ENCODE assay signal across 8 cellular contexts in genomic region chr9:78235771-78236510, GRCh38. TPM values are rescaled to one million over a fixed set of nuclear protein-coding genes. Genes with fewer than 3 reads are reported as not detected.
DNase-seq lines count a peak whose midpoint lies in the region; TF ChIP-seq lines count a peak whose summit lies in the region.

Gene CEP78 (plus strand): TSS chr9:78236075. CDS start chr9:78236351, 276 bp downstream.

- peak within 1 kb of the TSS; percentile 94 for H3K27ac ChIP-seq in mesenchymal stem cell (ENCODE audit: low read length, poor library complexity, severe bottlenecking)

- peak within 1 kb of the TSS in 1 of 2 experiments; percentile 81 for H3K23ac ChIP-seq in mesenchymal stem cell (ENCODE audit: low read length in 2 of 2)

- DNase-seq in COR-L47 (lab: John Stamatoyannopoulos, UW): peak; percentile 95
- peak; percentile 94 for DNase-seq in GM20000 (ENCODE audit: low spot score)
- peak; percentile 76 for DNase-seq in HS-5 (ENCODE audit: low read depth)
- peak; percentile 96 for DNase-seq in NT2/D1 (ENCODE audit: low read depth, low spot score)
- DNase-seq in activated CD8-positive, alpha-beta memory T cell treated with anti-CD3 and anti-CD28 coated beads for 48 hours (ENCODE audit: low read depth in 2 of 3, low spot score in 2 of 3): peak; percentile 62 to 78 (median 72)
- DNase-seq in mesenchymal stem cell: peak; percentile 91
- peak; percentile 79 for DNase-seq in stimulated activated CD8-positive, alpha-beta memory T cell treated with anti-CD3 and anti-CD28 coated beads, Interleukin-12 subunit alpha, Interleukin-12 subunit beta, amount 100 ng/mL, for 24 hours (ENCODE audit: extremely low read depth)

- peaks cover 26% of the 10 kb centered on the region for H3K36me3 ChIP-seq in NT2/D1 (ENCODE audit: insufficient read depth, insufficient read length, low read length)
- no peaks in the 10 kb centered on the region for H3K36me3 ChIP-seq in endocrine pancreas (ENCODE audit: control insufficient read depth, insufficient read depth, low read length)
- peaks cover 0 to 3% of the 10 kb centered on the region in 2 experiments for H3K36me3 ChIP-seq in mesenchymal stem cell (ENCODE audit: control insufficient read depth in 1 of 2, insufficient read depth in 2 of 2, low read depth in 1 of 2, low read length in 2 of 2)

- H3K4me3 ChIP-seq in NT2/D1 (ENCODE audit: insufficient read length, low read depth): peak within 1 kb of the TSS; percentile 88
- peak within 1 kb of the TSS; percentile 88 for H3K4me3 ChIP-seq in endocrine pancreas (ENCODE audit: control insufficient read depth, insufficient read depth, low read length)
- H3K4me3 ChIP-seq in mesenchymal stem cell (ENCODE audit: insufficient read depth in 1 of 2, low read depth in 1 of 2, low read length in 2 of 2): peak within 1 kb of the TSS; percentile 81 to 93

- peak within 1 kb of the TSS; percentile 37 for H2BK15ac ChIP-seq in mesenchymal stem cell (ENCODE audit: low read depth, poor library complexity, severe bottlenecking)

- H4K91ac ChIP-seq in mesenchymal stem cell (ENCODE audit: low read length): peak within 1 kb of the TSS; percentile 35

- H2BK12ac ChIP-seq in mesenchymal stem cell (ENCODE audit: low read length in 2 of 2): no peak within 1 kb of the TSS

- H3K4ac ChIP-seq in mesenchymal stem cell (ENCODE audit: low read depth in 1 of 2, low read length in 2 of 2): peak within 1 kb of the TSS in 1 of 2 experiments; percentile 86

- H3K9me3 ChIP-seq in NT2/D1 (ENCODE audit: insufficient read depth, low read length) (no peaks in the 10 kb centered on the region), endocrine pancreas (ENCODE audit: control insufficient read depth, low read length) (no peaks in the 10 kb centered on the region), mesenchymal stem cell (ENCODE audit: control insufficient read depth, low read length) (no peaks in the 10 kb centered on the region)

- TF ChIP-seq CTCF in GM20000 (IDR thresholded peaks at IDR 0.05; ENCODE audit: extremely low read depth, missing control alignments): no peak

- H3K27me3 ChIP-seq in NT2/D1 (ENCODE audit: insufficient read depth, insufficient read length) (no peaks in the 10 kb centered on the region), endocrine pancreas (ENCODE audit: control insufficient read depth, insufficient read depth, low read length) (no peaks in the 10 kb centered on the region), mesenchymal stem cell (ENCODE audit: control insufficient read depth in 1 of 2, insufficient read depth in 1 of 2, low read length in 2 of 2) (no peaks in the 10 kb centered on the region)

- H2BK5ac ChIP-seq in mesenchymal stem cell (ENCODE audit: low read depth, low read length, poor library complexity, severe bottlenecking): peak within 1 kb of the TSS; percentile 91

- no peak within 1 kb of the TSS for H2AK5ac ChIP-seq in mesenchymal stem cell (ENCODE audit: low read length, severe bottlenecking)

- H3K4me2 ChIP-seq in mesenchymal stem cell (ENCODE audit: low read length, poor library complexity, severe bottlenecking): peak within 1 kb of the TSS; percentile 78

- peaks cover 27% of the 10 kb centered on the region for H3K79me1 ChIP-seq in mesenchymal stem cell (replicated peaks; ENCODE audit: low read length, poor library complexity, severe bottlenecking)

- H3K14ac ChIP-seq in mesenchymal stem cell (ENCODE audit: low read length in 2 of 2): peak within 1 kb of the TSS in 1 of 2 experiments; percentile 92

- H2AFZ ChIP-seq in mesenchymal stem cell (ENCODE audit: low read depth, low read length): peak within 1 kb of the TSS; percentile 100

- peak within 1 kb of the TSS; percentile 94 for H3K9ac ChIP-seq in NT2/D1 (ENCODE audit: insufficient read length, low read depth)
- peak within 1 kb of the TSS; percentile 84 for H3K9ac ChIP-seq in endocrine pancreas (ENCODE audit: control insufficient read depth, insufficient read depth, low read length)
- H3K9ac ChIP-seq in mesenchymal stem cell (ENCODE audit: low read length): peak within 1 kb of the TSS; percentile 92

- H3K4me1 ChIP-seq in NT2/D1 (ENCODE audit: insufficient read depth, insufficient read length): no peaks in the 10 kb centered on the region
- H3K4me1 ChIP-seq in endocrine pancreas (ENCODE audit: control insufficient read depth, insufficient read depth, low read length): peaks cover 15% of the 10 kb centered on the region
- peaks cover 6% of the 10 kb centered on the region for H3K4me1 ChIP-seq in mesenchymal stem cell (ENCODE audit: control insufficient read depth, insufficient read depth, low read depth, low read length)

- H3K18ac ChIP-seq in mesenchymal stem cell (ENCODE audit: low read depth in 1 of 2, low read length in 2 of 2): peak within 1 kb of the TSS; percentile 63 to 93

- under 1% methylated on average over 74 of the region's 86 CpGs for WGBS in mesenchymal stem cell

- H2BK120ac ChIP-seq in mesenchymal stem cell (ENCODE audit: low read depth, low read length): no peak within 1 kb of the TSS

- peak within 1 kb of the TSS; percentile 94 for H4K8ac ChIP-seq in mesenchymal stem cell (ENCODE audit: low read length)

RNA-seq across cellular contexts. Expression of gene CEP78, which starts in this region (rescaled TPM):
- polyA plus RNA-seq in mesenchymal stem cell (2013, experiment 1 of 2): 6.0 TPM
- polyA plus RNA-seq in mesenchymal stem cell (2013, experiment 2 of 2): 5.7 TPM

Comparison
In these comparisons a context has a peak if more than half of its experiments do, and no peak if none do; other contexts are left out.
1. Peak in every context shown above with its lines: DNase-seq, H3K4me3 ChIP-seq and H3K27ac ChIP-seq.